10 cellular contexts compared by ENCODE assay signal in genomic region chr18:61333271-61333745, GRCh38. TPM values are rescaled to one million over a fixed set of nuclear protein-coding genes. Genes with fewer than 3 reads are reported as not detected.
DNase-seq lines count a peak whose midpoint lies in the region; ATAC-seq and TF ChIP-seq lines count a peak whose summit lies in the region.
"Had no signal": no experiment of that assay in that cellular context is flagged by ENCODE, and none has a peak within 500 bp of the region (broad histone marks: within the 10 kb centered on the region; RNA-seq: fewer than 3 reads in every experiment).

Gene CDH20, plus strand, starts transcription at chr18:61333430.

- CTCF ChIA-PET in HEK293 (lab: Yijun Ruan, JAX), result interaction anchor here (0.8 to 5.5 kb wide), 3 partner anchors 11 to 173 kb away, joined by 3 to 42 read pairs (median 3); no protein-coding TSS in a partner anchor

- ATAC-seq in omental fat pad (ENCODE audit: low FRiP score) (no peak), GM21529 (IDR thresholded peaks at IDR 0.05; ENCODE audit: unreplicated experiment) (no peak)
- ATAC-seq in stimulated activated naive CD8-positive, alpha-beta T cell treated with anti-CD3 and anti-CD28 coated beads, Interleukin-15, Interleukin-2, amounts not matched to agents 100 U/mL and 50 U/mL, for 24 hours, result no peak

- H3K36me3 ChIP-seq in HEK293 (ENCODE audit: control insufficient read depth in 2 of 2, insufficient read depth in 1 of 2, low read length in 2 of 2), result no peaks in the 10 kb centered on the region
- no peaks in the 10 kb centered on the region for H3K36me3 ChIP-seq in skeletal muscle satellite cell (ENCODE audit: insufficient read depth, low read length)
- H3K36me3 ChIP-seq in transverse colon, result no peaks in the 10 kb centered on the region

- in situ Hi-C loops in transverse colon (cut with MboI; ENCODE audit: low pct_ligation_motif_present in 1 of 4, low pct_unique_long_range_greater_than_20kb in 1 of 4, low sequenced_read_pairs in 3 of 4), result loop anchor here in 1 of 4 donors (25.0 kb wide), 1 partner anchor 179 kb away; no protein-coding TSS in a partner anchor

- TF ChIP-seq CTCF in HEK293 (tag by site-specific recombination; IDR thresholded peaks at IDR 0.05), result no peak
- TF ChIP-seq CTCF in cardiac fibroblast (IDR thresholded peaks at IDR 0.05; ENCODE audit: low read depth, low read length), result no peak
- TF ChIP-seq CTCF in omental fat pad (IDR thresholded peaks at IDR 0.05), result no peak
- no peak for TF ChIP-seq CTCF in transverse colon (IDR thresholded peaks at IDR 0.05)

- POLR2A ChIA-PET in HEK293 (lab: Yijun Ruan, JAX), result no interaction called here

- peak in 1 of 2 donors; percentile 6 for DNase-seq in cardiac fibroblast (ENCODE audit: low read depth in 2 of 2)
- DNase-seq in omental fat pad (ENCODE audit: low spot score), result no peak
- DNase-seq in transverse colon, result no peak
- no peak for DNase-seq in stimulated activated naive CD8-positive, alpha-beta T cell treated with anti-CD3 and anti-CD28 coated beads, Interleukin-15, Interleukin-2, amounts not matched to agents 100 U/mL and 50 U/mL, for 24 hours
- DNase-seq: T-helper 9 cell had no signal

- H3K9me3 ChIP-seq in HEK293 (ENCODE audit: control insufficient read depth, insufficient read depth, low read depth, low read length) (no peaks in the 10 kb centered on the region), iPS-18c (ENCODE audit: control insufficient read depth, insufficient read depth, low read length) (no peaks in the 10 kb centered on the region), skeletal muscle satellite cell (replicated peaks; ENCODE audit: low read length) (no peaks in the 10 kb centered on the region), transverse colon (no peaks in the 10 kb centered on the region)

- WGBS in transverse colon (ENCODE audit: low coverage in 1 of 2), 2 donors, result 11% methylated on average over 31 of the region's 32 CpGs; no CpG with 5 or more reads in 1 of the 2 donors

- no peak for TF ChIP-seq EP300 in transverse colon (IDR thresholded peaks at IDR 0.05; ENCODE audit: low read depth)

- intact Hi-C loops in transverse colon (cut with DNase I; ENCODE audit: low total_unique reads), result no loop called here

- peak within 1 kb of the TSS; percentile 47 for H3K4me3 ChIP-seq in HEK293 (ENCODE audit: low read depth, low read length)
- H3K4me3 ChIP-seq in cardiac fibroblast (replicated peaks in 1 of 2; ENCODE audit: low read depth in 2 of 2, low read length in 2 of 2), result peak within 1 kb of the TSS; percentile 43 to 45
- H3K4me3 ChIP-seq in iPS-18c (ENCODE audit: insufficient read depth, low read depth, low read length), result peak within 1 kb of the TSS; percentile 68
- H3K4me3 ChIP-seq in skeletal muscle satellite cell (ENCODE audit: low read length), result peak within 1 kb of the TSS; percentile 62
- peak within 1 kb of the TSS in 2 of 4 donors; percentile 20 to 38 for H3K4me3 ChIP-seq in transverse colon

- H3K4me1 ChIP-seq in HEK293 (ENCODE audit: control insufficient read depth, insufficient read depth, low read length) (peaks cover 6% of the 10 kb centered on the region), skeletal muscle satellite cell (ENCODE audit: control insufficient read depth, insufficient read depth, low read length) (peaks cover 11% of the 10 kb centered on the region), transverse colon (peaks cover 0 to 22% (median 11%) of the 10 kb centered on the region in 4 donors)

- H3K27ac ChIP-seq in HEK293 (ENCODE audit: extremely low read depth, low read depth, low read length), result peak within 1 kb of the TSS; percentile 31; the same call in 1 of the 2 replicates
- H3K27ac ChIP-seq in transverse colon, result no peak within 1 kb of the TSS
- H3K27ac ChIP-seq: HL-60 had no signal

- H3K9ac ChIP-seq in skeletal muscle satellite cell (ENCODE audit: low read depth, low read length), result no peak within 1 kb of the TSS

- TF ChIP-seq POLR2A in transverse colon (IDR thresholded peaks at IDR 0.05), result no peak

- H3K27me3 ChIP-seq in skeletal muscle satellite cell (ENCODE audit: control insufficient read depth, insufficient read depth, low read length), result peaks cover 40% of the 10 kb centered on the region
- H3K27me3 ChIP-seq in transverse colon, result peaks cover 47% of the 10 kb centered on the region

- peak within 1 kb of the TSS; percentile 23 for H3K4me2 ChIP-seq in skeletal muscle satellite cell (ENCODE audit: low read length)

TF ChIP-seq in HEK293, 187 proteins besides CTCF, POLR2A, EP300 and RAD21:
- no peak for TF ChIP-seq ZNF132 (tag by site-specific recombination; IDR thresholded peaks at IDR 0.05; ENCODE audit: borderline replicate concordance)
- no peak for TF ChIP-seq ZBTB49 (tag by site-specific recombination; IDR thresholded peaks at IDR 0.05; ENCODE audit: low read depth)
- no peak for TF ChIP-seq ZNF623 (tag by site-specific recombination; IDR thresholded peaks at IDR 0.05)
- no peak for TF ChIP-seq PRDM10 (tag by site-specific recombination; IDR thresholded peaks at IDR 0.05)
- TF ChIP-seq ZFP37 (tag by site-specific recombination; IDR thresholded peaks at IDR 0.05), result no peak
- no peak for TF ChIP-seq ZSCAN16 (tag by site-specific recombination; IDR thresholded peaks at IDR 0.05)
- no peak for TF ChIP-seq ZNF488 (tag by site-specific recombination; IDR thresholded peaks at IDR 0.05)
- no peak for TF ChIP-seq ZNF654 (tag by site-specific recombination; IDR thresholded peaks at IDR 0.05; ENCODE audit: low read depth)
- no peak for TF ChIP-seq ZNF645 (tag by site-specific recombination; IDR thresholded peaks at IDR 0.05)
- no peak for TF ChIP-seq KLF9 (tag by site-specific recombination; IDR thresholded peaks at IDR 0.05; ENCODE audit: low read depth)
- no peak for TF ChIP-seq OSR2 (tag by site-specific recombination; IDR thresholded peaks at IDR 0.05)

RNA-seq across cellular contexts. Expression of gene CDH20, which starts in this region (rescaled TPM):
- under 0.01 and 0.22 TPM in 2 replicates for total RNA-seq in skeletal muscle satellite cell (2012; rRNA removed)
- total RNA-seq in omental fat pad (1 to 10 TPM in 3 of 4 donors, under 1 TPM in 1; 0.63 to 7.1 (median 2.4) TPM), transverse colon (under 1 TPM in 1 of 4 donors, not detected in 3; 0.14 TPM)
